ENCODE assay signal across 8 cellular contexts in the genomic region with DNA sequence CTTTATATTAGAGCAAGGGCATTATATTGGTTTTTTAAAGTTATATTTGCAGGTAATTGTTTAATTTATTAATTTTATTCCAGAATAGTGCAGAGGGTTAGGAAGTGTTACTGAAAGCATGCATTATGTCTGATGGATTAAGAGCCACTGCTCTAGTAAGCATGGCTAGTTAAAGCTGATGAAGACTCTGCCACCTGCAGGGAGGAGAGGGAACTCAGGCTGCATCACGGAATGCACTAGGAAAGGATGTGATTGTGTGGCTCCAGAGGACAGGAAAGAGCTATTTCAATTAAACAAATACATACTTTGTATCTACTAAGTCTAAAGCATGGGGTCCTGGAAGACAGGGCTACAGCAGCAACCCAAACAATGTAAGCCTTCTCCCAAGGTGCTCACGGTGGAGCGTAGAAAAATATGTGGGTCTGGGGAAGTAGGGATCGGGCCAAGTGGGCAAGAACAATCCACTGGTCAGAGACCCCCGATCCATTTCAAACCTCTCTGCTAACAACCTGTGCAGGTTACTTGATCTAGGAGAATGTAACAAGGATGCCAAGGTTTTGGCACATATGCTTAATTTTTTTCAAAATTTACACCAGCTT. TPM values are rescaled to one million over a fixed set of nuclear protein-coding genes. Genes with fewer than 3 reads are reported as not detected.
A peak's percentile ranks its signal among the peaks of the same experiment; 100 is the strongest.
DNase-seq lines count a peak whose midpoint lies in the region; ATAC-seq and TF ChIP-seq lines count a peak whose summit lies in the region.

No MANE protein-coding gene starts in this region.

- ATAC-seq in GM19463 (IDR thresholded peaks at IDR 0.05; ENCODE audit: unreplicated experiment): peak; percentile 48
- ATAC-seq in mucosa of descending colon: peak; percentile 98
- ATAC-seq in HG03280 (IDR thresholded peaks at IDR 0.05; ENCODE audit: unreplicated experiment): no peak
- ATAC-seq in GM18870 (IDR thresholded peaks at IDR 0.05; ENCODE audit: unreplicated experiment): no peak

- peaks cover 14% of the 10 kb centered on the region for H3K27me3 Mint-ChIP-seq in activated T-cell treated with anti-CD3 and anti-CD28 coated beads, Interleukin-2, amount 50 U/mL, for 24 hours

- no peak overlapping the region for H3K27ac Mint-ChIP-seq in activated T-cell treated with anti-CD3 and anti-CD28 coated beads, Interleukin-2, amount 50 U/mL, for 24 hours

- no peak overlapping the region for H3K4me3 Mint-ChIP-seq in activated T-cell treated with anti-CD3 and anti-CD28 coated beads, Interleukin-2, amount 50 U/mL, for 24 hours

- H3K4me1 Mint-ChIP-seq in activated T-cell treated with anti-CD3 and anti-CD28 coated beads, Interleukin-2, amount 50 U/mL, for 24 hours (ENCODE audit: low read depth): no peaks in the 10 kb centered on the region

- peak; percentile 68 for TF ChIP-seq CTCF in mucosa of descending colon (IDR thresholded peaks at IDR 0.05)

- no peaks in the 10 kb centered on the region for H3K36me3 ChIP-seq in mucosa of descending colon (ENCODE audit: low read depth)

- intact Hi-C loops in mucosa of descending colon (cut with DNase I, micrococcal nuclease): loop anchor here in 1 of 2 donors (5.0 kb wide), 1 partner anchor 61 kb away; no protein-coding TSS in a partner anchor

- no peaks in the 10 kb centered on the region for H3K4me1 ChIP-seq in mucosa of descending colon (ENCODE audit: low read depth)

- DNase-seq in AG08396 (ENCODE audit: low spot score) (peak; percentile 50), NCI-H748 (lab: John Stamatoyannopoulos, UW; ENCODE audit: unreplicated experiment) (peak; percentile 47), dermis microvascular lymphatic vessel endothelial cell (ENCODE audit: low read depth in 2 of 2) (peak; percentile 30 to 65), mucosa of descending colon (peak in 2 of 3 donors; percentile 76 to 89)
- no peak for DNase-seq in activated T-cell treated with anti-CD3 and anti-CD28 coated beads, Interleukin-2, amount 50 U/mL, for 24 hours

- no peak overlapping the region for H3K4me3 ChIP-seq in mucosa of descending colon

- H3K36me3 Mint-ChIP-seq in activated T-cell treated with anti-CD3 and anti-CD28 coated beads, Interleukin-2, amount 50 U/mL, for 24 hours (ENCODE audit: low read depth): no peaks in the 10 kb centered on the region

- H3K9me3 Mint-ChIP-seq in activated T-cell treated with anti-CD3 and anti-CD28 coated beads, Interleukin-2, amount 50 U/mL, for 24 hours: peaks cover 14% of the 10 kb centered on the region

- no peaks in the 10 kb centered on the region for H3K9me3 ChIP-seq in mucosa of descending colon

RNA-seq across cellular contexts. Expression of a gene that starts 15.3 kb away (rescaled TPM):
- not detected in 2 replicates for total RNA-seq in dermis microvascular lymphatic vessel endothelial cell
- not detected for total RNA-seq in mucosa of descending colon

RNA-seq across cellular contexts. Expression of a gene that starts 48.3 kb away (rescaled TPM):
- total RNA-seq in dermis microvascular lymphatic vessel endothelial cell (0.13 TPM in 1 of 2 replicates, not detected in the other), mucosa of descending colon (10 to 100 TPM; 36.8 to 99.7 (median 61.5) TPM)

RNA-seq across cellular contexts. Expression of a gene that starts 52.9 kb away (rescaled TPM):
- 12.0 and 23.2 TPM in 2 replicates for total RNA-seq in dermis microvascular lymphatic vessel endothelial cell
- total RNA-seq in mucosa of descending colon: 100 to 1,000 TPM in 1 of 3 donors, 10 to 100 TPM in 2; 60.0 to 151 (median 77.9) TPM

Comparison
In these comparisons a context has a peak if more than half of its experiments do, and no peak if none do; other contexts are left out.
1. ATAC-seq: peak in GM19463 (single experiment) and mucosa of descending colon (single experiment); none in HG03280 (single experiment) and GM18870 (single experiment).
2. RNA of a gene that starts 48.3 kb away (total RNA-seq): 36.8 to 99.7 TPM in mucosa of descending colon; 0.13 TPM in dermis microvascular lymphatic vessel endothelial cell; every median in the first group is over 10 times any median in the second.